ENCODE assay signal across 8 cellular contexts in genomic region chr10:84008878-84009277, GRCh38.
DNase-seq lines count a peak whose midpoint lies in the region; ATAC-seq and TF ChIP-seq lines count a peak whose summit lies in the region.

No MANE protein-coding gene starts in this region.

- DNase-seq in EH (ENCODE audit: low read depth) (peak; percentile 7), GM20000 (ENCODE audit: low spot score) (peak; percentile 60), activated gamma-delta T cell treated with Interleukin-2 at 50 U/mL for 16 hours (peak; percentile 6), lung microvascular endothelial cell (ENCODE audit: low read depth in 2 of 2) (peak; percentile 33 to 36), NCI-H1694 (lab: John Stamatoyannopoulos, UW) (no peak)

- no peaks in the 10 kb centered on the region for H3K9me2 ChIP-seq in Loucy (replicated peaks; ENCODE audit: low read depth, low read length)

- H4K20me1 ChIP-seq in Loucy (ENCODE audit: insufficient read depth, low read length, poor library complexity, severe bottlenecking), result no peaks in the 10 kb centered on the region

- H3K9me3 ChIP-seq in Loucy (ENCODE audit: insufficient read depth, low read depth, low read length), result no peaks in the 10 kb centered on the region

- H3K4me3 ChIP-seq in Loucy (ENCODE audit: low read length, poor library complexity, severe bottlenecking), result no peak overlapping the region

- H3K4me1 ChIP-seq in Loucy (ENCODE audit: insufficient read depth, low read length, poor library complexity, severe bottlenecking), result no peaks in the 10 kb centered on the region

- no peak overlapping the region for H3K4me2 ChIP-seq in Loucy (ENCODE audit: low read depth, low read length, poor library complexity, severe bottlenecking)

- H3K79me2 ChIP-seq in Loucy (ENCODE audit: insufficient read depth, low read length), result no peaks in the 10 kb centered on the region

- no peaks in the 10 kb centered on the region for H3F3A ChIP-seq in Loucy (ENCODE audit: low read depth)

- no peaks in the 10 kb centered on the region for H3K27me3 ChIP-seq in Loucy (ENCODE audit: insufficient read depth, low read length, poor library complexity, severe bottlenecking)

- H3K9ac ChIP-seq in Loucy (ENCODE audit: low read depth, low read length, poor library complexity, severe bottlenecking), result no peak overlapping the region

- ATAC-seq in GM21717 (IDR thresholded peaks at IDR 0.05; ENCODE audit: unreplicated experiment) (no peak), HG02840 (IDR thresholded peaks at IDR 0.05; ENCODE audit: low FRiP score, unreplicated experiment) (no peak)

- H3K36me3 ChIP-seq in Loucy (ENCODE audit: insufficient read depth, low read length), result no peaks in the 10 kb centered on the region

- TF ChIP-seq CTCF in GM20000 (IDR thresholded peaks at IDR 0.05; ENCODE audit: extremely low read depth, missing control alignments), result peak; percentile 88
- peak; percentile 83 for TF ChIP-seq CTCF in Loucy (conservative IDR thresholded peaks at IDR 0.05; ENCODE audit: low read length)

- H2AFZ ChIP-seq in Loucy (ENCODE audit: low read length), result no peak overlapping the region
